Comparison of ENCODE assay signal across 8 cellular contexts in the genomic region with DNA sequence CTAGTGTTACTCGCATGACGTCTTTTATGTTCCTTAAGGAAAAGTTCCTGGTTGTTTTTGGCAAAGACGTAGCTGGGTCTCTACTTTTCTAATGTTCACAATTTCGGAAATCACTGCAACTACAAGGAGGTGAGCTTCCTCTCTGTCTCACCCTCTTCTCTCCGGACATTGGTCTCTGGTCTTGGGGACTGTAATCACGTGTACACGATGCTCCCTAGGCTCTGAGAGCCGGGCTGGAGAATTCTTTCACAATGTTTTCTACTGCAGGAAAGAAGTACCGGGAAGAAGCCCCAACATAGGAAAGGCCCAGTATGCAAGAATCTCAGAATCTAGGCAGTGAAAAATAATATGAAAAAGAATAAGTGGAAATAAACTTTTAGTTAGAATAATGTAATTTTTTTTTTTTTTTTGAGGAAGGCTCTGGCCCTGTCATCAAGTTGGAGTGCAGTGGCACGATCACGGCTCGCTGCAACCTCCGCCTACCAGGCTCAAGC. TPM values are rescaled to one million over a fixed set of nuclear protein-coding genes. Genes with fewer than 3 reads are reported as not detected.
DNase-seq lines count a peak whose midpoint lies in the region; TF ChIP-seq lines count a peak whose summit lies in the region.

No MANE protein-coding gene starts in this region.

- DNase-seq in activated naive CD4-positive, alpha-beta T cell (lab: John Stamatoyannopoulos, UW): no peak
- DNase-seq in RWPE1 (ENCODE audit: low spot score): no peak
- DNase-seq in esophagus squamous epithelium (lab: John Stamatoyannopoulos, UW): no peak
- DNase-seq in NCI-H1092 (lab: John Stamatoyannopoulos, UW): no peak
- no peak for DNase-seq in HPDE6-E6E7 (ENCODE audit: extremely low spot score)
- DNase-seq in stimulated activated naive CD4-positive, alpha-beta T cell (lab: John Stamatoyannopoulos, UW): no peak

- no peaks in the 10 kb centered on the region for H3K9me3 Mint-ChIP-seq in activated naive CD4-positive, alpha-beta T cell treated with anti-CD3 and anti-CD28 coated beads, Interleukin-2, amount 50 U/mL, for 24 hours

- H3K36me3 Mint-ChIP-seq in activated naive CD4-positive, alpha-beta T cell treated with anti-CD3 and anti-CD28 coated beads, Interleukin-2, amount 50 U/mL, for 24 hours: no peaks in the 10 kb centered on the region

- H3K4me3 ChIP-seq in esophagus squamous epithelium: peak overlapping the region in 3 of 4 donors; percentile 37 to 72 (median 70)
- H3K4me3 ChIP-seq in skeletal muscle satellite cell (ENCODE audit: low read length): peak overlapping the region; percentile 25

- H3K9me3 ChIP-seq in esophagus squamous epithelium (no peaks in the 10 kb centered on the region), skeletal muscle satellite cell (replicated peaks; ENCODE audit: low read length) (no peaks in the 10 kb centered on the region)

- TF ChIP-seq CTCF in RWPE1 (conservative IDR thresholded peaks at IDR 0.05; ENCODE audit: low read depth) (no peak), esophagus squamous epithelium (IDR thresholded peaks at IDR 0.05) (no peak)

- peak overlapping the region; percentile 98 for H3K4me3 Mint-ChIP-seq in activated naive CD4-positive, alpha-beta T cell treated with anti-CD3 and anti-CD28 coated beads, Interleukin-2, amount 50 U/mL, for 24 hours

- H3K27ac Mint-ChIP-seq in activated naive CD4-positive, alpha-beta T cell treated with anti-CD3 and anti-CD28 coated beads, Interleukin-2, amount 50 U/mL, for 24 hours: peak overlapping the region; percentile 99

- H3K27me3 Mint-ChIP-seq in activated naive CD4-positive, alpha-beta T cell treated with anti-CD3 and anti-CD28 coated beads, Interleukin-2, amount 50 U/mL, for 24 hours: peaks cover 5% of the 10 kb centered on the region

- peaks cover 43% of the 10 kb centered on the region for H3K4me1 Mint-ChIP-seq in activated naive CD4-positive, alpha-beta T cell treated with anti-CD3 and anti-CD28 coated beads, Interleukin-2, amount 50 U/mL, for 24 hours

- H3K27ac ChIP-seq in RWPE1 (peak overlapping the region; percentile 73), esophagus squamous epithelium (peak overlapping the region in 3 of 4 donors; percentile 81 to 94 (median 94))

- CTCF ChIA-PET in RWPE1 (lab: Yijun Ruan, JAX): interaction anchor here (0.8 to 1.0 kb wide), 2 partner anchors 23 to 58 kb away, joined by 3 read pairs; no protein-coding TSS in a partner anchor

- H3K36me3 ChIP-seq in esophagus squamous epithelium (no peaks in the 10 kb centered on the region), skeletal muscle satellite cell (ENCODE audit: insufficient read depth, low read length) (no peaks in the 10 kb centered on the region)

- POLR2A ChIA-PET in RWPE1 (lab: Yijun Ruan, JAX; ENCODE audit: low non-redundant PET): interaction anchor here (1.1 kb wide), 1 partner anchor 71 kb away, joined by 4 read pairs; a partner anchor contains a TSS

- no peaks in the 10 kb centered on the region for H3K27me3 ChIP-seq in esophagus squamous epithelium
- H3K27me3 ChIP-seq in skeletal muscle satellite cell (ENCODE audit: control insufficient read depth, insufficient read depth, low read length): no peaks in the 10 kb centered on the region

- intact Hi-C loops in esophagus squamous epithelium (cut with DNase I): no loop called here

- WGBS in esophagus squamous epithelium, 2 donors: 37 to 44% methylated on average over 13 of the region's 13 CpGs

- peak overlapping the region; percentile 66 for H3K4me2 ChIP-seq in skeletal muscle satellite cell (ENCODE audit: low read length)

- no peak for TF ChIP-seq POLR2A in esophagus squamous epithelium (IDR thresholded peaks at IDR 0.05)

- peak overlapping the region; percentile 8 for H3K9ac ChIP-seq in skeletal muscle satellite cell (ENCODE audit: low read depth, low read length)

- peaks cover 0 to 42% (median 5%) of the 10 kb centered on the region in 3 donors for H3K4me1 ChIP-seq in esophagus squamous epithelium
- H3K4me1 ChIP-seq in skeletal muscle satellite cell (ENCODE audit: control insufficient read depth, insufficient read depth, low read length): peaks cover 10% of the 10 kb centered on the region

RNA-seq across cellular contexts. Expression of a gene that starts 13.5 kb away (rescaled TPM):
- total RNA-seq in esophagus squamous epithelium: not detected
- total RNA-seq in skeletal muscle satellite cell (2012; rRNA removed): 2.2 TPM in 1 of 2 replicates, not detected in the other

RNA-seq across cellular contexts. Expression of a gene that starts 38.6 kb away (rescaled TPM):
- total RNA-seq in esophagus squamous epithelium: 100 to 1,000 TPM in 3 of 4 donors, 10 to 100 TPM in 1; 94.9 to 942 (median 328) TPM
- 139 and 159 TPM in 2 replicates for total RNA-seq in skeletal muscle satellite cell (2012; rRNA removed)
